In genomic region chr11:65445604-65446445, GRCh38 we compare ENCODE assay signal across 9 cellular contexts. TPM values are rescaled to one million over a fixed set of nuclear protein-coding genes. Genes with fewer than 3 reads are reported as not detected.
DNase-seq lines count a peak whose midpoint lies in the region; ATAC-seq, FAIRE-seq and TF ChIP-seq lines count a peak whose summit lies in the region.
"Had no signal": no experiment of that assay in that cellular context is flagged by ENCODE, and none has a peak within 500 bp of the region (broad histone marks: within the 10 kb centered on the region; RNA-seq: fewer than 3 reads in every experiment).

No MANE protein-coding gene starts in this region.

- intact Hi-C loops in kidney (cut with DNase I), result no loop called here

- H3K36me3 ChIP-seq in adipocyte (ENCODE audit: control insufficient read depth, insufficient read depth, low read length, severe bottlenecking) (peaks cover 45% of the 10 kb centered on the region), kidney (ENCODE audit: control insufficient read depth in 1 of 2, insufficient read depth in 2 of 2, low read length in 2 of 2) (peaks cover 5 to 40% of the 10 kb centered on the region in 2 donors)

- peaks cover 71% of the 10 kb centered on the region for H3K4me1 ChIP-seq in adipocyte (ENCODE audit: control insufficient read depth, insufficient read depth, low read length)
- H3K4me1 ChIP-seq in kidney (ENCODE audit: control insufficient read depth in 1 of 2, insufficient read depth in 1 of 2, low read depth in 1 of 2, low read length in 2 of 2), result peaks cover 11 to 13% of the 10 kb centered on the region in 2 donors

- H3K4me3 ChIP-seq in adipocyte (ENCODE audit: low read length) (peak overlapping the region; percentile 36), kidney (ENCODE audit: low read length in 2 of 2) (no peak overlapping the region)

- peak; percentile 69 for DNase-seq in LHCN-M2 (ENCODE audit: low read depth)
- peak; percentile 59 for DNase-seq in adipocyte (ENCODE audit: low read depth)
- DNase-seq in kidney, result peak; percentile 66
- DNase-seq in substantia nigra (lab: John Stamatoyannopoulos, UW), result no peak
- DNase-seq in HTR-8/SVneo (ENCODE audit: insufficient read length, low spot score), result no peak
- DNase-seq in HK-2 (ENCODE audit: unreplicated experiment), result no peak
- DNase-seq: activated CD4-positive, alpha-beta T cell treated with anti-CD3 and anti-CD28 coated beads, Interleukin-2, amount 50 U/mL, for 1 hour had no signal

- H3K27ac ChIP-seq in kidney (ENCODE audit: low read depth in 2 of 2, low read length in 2 of 2) (peak overlapping the region; percentile 11 to 74), substantia nigra (ENCODE audit: low read depth, low read length, poor library complexity, severe bottlenecking) (peak overlapping the region; percentile 59)

- no peaks in the 10 kb centered on the region for H3K27me3 ChIP-seq in adipocyte (replicated peaks; ENCODE audit: control insufficient read depth, insufficient read depth, low read length)

- H3K9ac ChIP-seq in adipocyte (ENCODE audit: low read length) (peak overlapping the region; percentile 76), kidney (ENCODE audit: low read length in 2 of 2) (no peak overlapping the region)

- no peak for ATAC-seq in HG02763 (IDR thresholded peaks at IDR 0.05; ENCODE audit: unreplicated experiment)

- H3K9me3 ChIP-seq in adipocyte (ENCODE audit: control insufficient read depth, low read length) (no peaks in the 10 kb centered on the region), kidney (ENCODE audit: control insufficient read depth in 1 of 2, low read length in 2 of 2) (no peaks in the 10 kb centered on the region)

- FAIRE-seq in kidney (lab: Jason Lieb, UNC) (no peak), HTR-8/SVneo (lab: Jason Lieb, UNC) (no peak)
- FAIRE-seq: keratinocyte had no signal

- no peak for TF ChIP-seq CTCF in kidney (IDR thresholded peaks at IDR 0.05; ENCODE audit: borderline replicate concordance, extremely low read depth, insufficient read depth)

RNA-seq across cellular contexts. Expression of gene NEAT1, which starts 23.2 kb away (rescaled TPM):
- total RNA-seq in LHCN-M2 (2014; rRNA removed), result 29.4 and 37.8 TPM in 2 replicates
- 88.5 TPM for polyA plus RNA-seq in LHCN-M2 (2012)
- 1,006 TPM for total RNA-seq in kidney
- polyA plus RNA-seq in kidney (ENCODE audit: insufficient read depth, low read depth, low replicate concordance), result 595 TPM

RNA-seq across cellular contexts. Expression of gene MALAT1, which starts 53.0 kb away (rescaled TPM):
- total RNA-seq in LHCN-M2 (2014; rRNA removed), result 1,575 and 2,461 TPM in 2 replicates
- polyA plus RNA-seq in LHCN-M2 (2012), result 343 TPM
- 15,262 TPM for total RNA-seq in kidney
- 219 TPM for polyA plus RNA-seq in kidney (ENCODE audit: insufficient read depth, low read depth, low replicate concordance)

RNA-seq across cellular contexts. Expression of gene FRMD8, which starts 59.4 kb away (rescaled TPM):
- total RNA-seq in LHCN-M2 (2014; rRNA removed) (40.7 and 58.7 TPM in 2 replicates), kidney (41.3 TPM)
- polyA plus RNA-seq in LHCN-M2 (2012), result 19.7 TPM
- polyA plus RNA-seq in kidney (ENCODE audit: insufficient read depth, low read depth, low replicate concordance), result 9.4 TPM

Comparison
In these comparisons a context has a peak if more than half of its experiments do, and no peak if none do; other contexts are left out.
1. DNase-seq: peak in LHCN-M2 (single experiment), adipocyte (single experiment) and kidney (single experiment); none in substantia nigra (0 of 49), HTR-8/SVneo (single experiment) and HK-2 (single experiment).
2. RNA of gene NEAT1, which starts 23.2 kb away (total RNA-seq): 1,006 TPM in kidney (single experiment); 29.4 to 37.8 TPM in LHCN-M2; every median in the first group is over 10 times any median in the second.